In genomic region chr10:17116193-17116592, GRCh38 we compare ENCODE assay signal across 16 cellular contexts.
"Had no signal": no experiment of that assay in that cellular context is flagged by ENCODE, and none has a peak within 500 bp of the region (broad histone marks: within the 10 kb centered on the region; RNA-seq: fewer than 3 reads in every experiment).

No MANE protein-coding gene starts in this region.

- H3K4me1 ChIP-seq: left ventricle myocardium inferior, prostate gland had no signal

- H3K27me3 ChIP-seq: right lobe of liver, upper lobe of left lung had no signal

- H3K4me3 ChIP-seq: left ventricle myocardium inferior, prostate gland, right lobe of liver, upper lobe of left lung had no signal

- ATAC-seq: activated CD8-positive, alpha-beta T cell treated with anti-CD3 and anti-CD28 coated beads, Interleukin-2, amount 10 ng/mL, durations not matched to agents 7 days and 5 days; activated naive CD4-positive, alpha-beta T cell treated with anti-CD3 and anti-CD28 coated beads, Interleukin-2, amount 50 U/mL, for 72 hours; activated T-cell treated with anti-CD3 and anti-CD28 coated beads, Interleukin-2, amount 50 U/mL, for 72 hours; stimulated activated naive CD8-positive, alpha-beta T cell treated with anti-CD3 and anti-CD28 coated beads, Interleukin-15, amount 100 ng/mL, for 72 hours had no signal

- H3K9me3 ChIP-seq: left ventricle myocardium inferior, prostate gland, right lobe of liver, upper lobe of left lung had no signal

- H3K27ac ChIP-seq: left ventricle myocardium inferior, prostate gland, right lobe of liver, upper lobe of left lung had no signal

- DNase-seq: activated CD4-positive, alpha-beta T cell treated with anti-CD3 and anti-CD28 coated beads, Interleukin-2, amount 10 ng/mL, durations not matched to agents 24 days and 14 days; activated CD4-positive, CD25-positive, alpha-beta regulatory T cell; activated CD8-positive, alpha-beta memory T cell treated with anti-CD3 and anti-CD28 coated beads, Interleukin-2, amount 50 U/mL, for 4 hours; activated CD8-positive, alpha-beta T cell treated with anti-CD3 and anti-CD28 coated beads, Interleukin-2, amount 10 ng/mL, durations not matched to agents 7 days and 5 days; activated gamma-delta T cell; activated T-cell treated with anti-CD3 and anti-CD28 coated beads, Interleukin-2, amount 50 U/mL, for 72 hours; amygdala; erythroblast; islet precursor cell; left ventricle myocardium inferior; nephron progenitor cell; right lobe of liver; stimulated activated naive CD8-positive, alpha-beta T cell treated with anti-CD3 and anti-CD28 coated beads, Interleukin-15, amount 100 ng/mL, for 72 hours; upper lobe of left lung had no signal

- H3K36me3 ChIP-seq: left ventricle myocardium inferior, prostate gland, right lobe of liver, upper lobe of left lung had no signal
